Comparison of ENCODE assay signal across 22 cellular contexts in the genomic region with DNA sequence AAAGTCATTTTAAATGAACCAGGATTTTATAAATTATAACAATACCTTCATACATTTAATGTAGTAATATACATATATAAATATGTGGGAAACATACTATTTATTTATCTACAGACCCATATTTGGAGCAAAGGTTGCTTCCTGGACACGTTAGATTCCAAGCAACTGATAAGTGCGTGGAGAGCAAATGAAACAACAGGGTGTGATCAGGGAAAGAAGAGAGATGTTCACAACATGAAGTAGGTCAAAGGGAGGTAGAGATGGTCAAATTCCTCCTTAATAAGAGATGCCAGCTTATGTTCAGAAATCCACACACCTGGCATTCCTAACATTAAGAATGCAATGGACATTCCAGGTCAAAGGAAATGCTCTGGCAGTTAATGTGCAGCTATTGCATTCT. TPM values are rescaled to one million over a fixed set of nuclear protein-coding genes. Genes with fewer than 3 reads are reported as not detected.
A peak's percentile ranks its signal among the peaks of the same experiment; 100 is the strongest.
DNase-seq lines count a peak whose midpoint lies in the region; ATAC-seq, FAIRE-seq and TF ChIP-seq lines count a peak whose summit lies in the region.
"Had no signal": no experiment of that assay in that cellular context is flagged by ENCODE, and none has a peak within 500 bp of the region (broad histone marks: within the 10 kb centered on the region; RNA-seq: fewer than 3 reads in every experiment).

No MANE protein-coding gene starts in this region.

- H3K14ac ChIP-seq in H1 (ENCODE audit: insufficient read length) = no peak overlapping the region
- no peak overlapping the region for H3K14ac ChIP-seq in trophoblast cell (ENCODE audit: low read length)

- POLR2A ChIA-PET in H1 (lab: Charles Lee; ENCODE audit: partially characterized antibody) = no interaction called here

- TF ChIP-seq CTCF in H1 (IDR thresholded peaks at IDR 0.05; ENCODE audit: control extremely low read depth in 1 of 3, insufficient read depth in 1 of 3, low read depth in 1 of 3, low read length in 3 of 3) = no peak

- no peaks in the 10 kb centered on the region for H3K79me1 ChIP-seq in H1 (ENCODE audit: low read depth, low read length)
- no peaks in the 10 kb centered on the region for H3K79me1 ChIP-seq in trophoblast cell (ENCODE audit: low read length)

- H3K4me1 ChIP-seq in H1 (replicated peaks in 1 of 4; ENCODE audit: control insufficient read depth in 3 of 4, insufficient read depth in 4 of 4, low read length in 3 of 4) (no peaks in the 10 kb centered on the region), trophoblast cell (ENCODE audit: control insufficient read depth in 1 of 2, insufficient read depth in 2 of 2, low read length in 2 of 2) (peaks cover 0 to 5% of the 10 kb centered on the region in 2 experiments)
- H3K4me1 ChIP-seq: BLaER1 had no signal

- no peaks in the 10 kb centered on the region for H3K27me3 ChIP-seq in H1 (replicated peaks in 1 of 4; ENCODE audit: control insufficient read depth in 3 of 4, extremely low read depth in 1 of 4, insufficient read depth in 3 of 4, low read length in 3 of 4)
- no peaks in the 10 kb centered on the region for H3K27me3 ChIP-seq in trophoblast cell (ENCODE audit: insufficient read depth, low read length)
- H3K27me3 ChIP-seq: BLaER1 had no signal

- no peak overlapping the region for H3K27ac Mint-ChIP-seq in stimulated activated memory B cell treated with anti-CD40 and anti-IgM and Interleukin-4, amounts not matched to agents 10 μg/mL and 1 μg/mL and 100 μg/mL, for 72 hours
- H3K27ac Mint-ChIP-seq in activated naive CD8-positive, alpha-beta T cell treated with anti-CD3 and anti-CD28 coated beads for 36 hours = no peak overlapping the region
- H3K27ac Mint-ChIP-seq: B cell; CD8-positive, alpha-beta T cell; H9 had no signal

- no peak overlapping the region for H3K9ac ChIP-seq in H1 (replicated peaks in 1 of 4; ENCODE audit: extremely low read depth in 1 of 4, low read depth in 3 of 4, low read length in 3 of 4)
- no peak overlapping the region for H3K9ac ChIP-seq in trophoblast cell (ENCODE audit: low read length)
- H3K9ac ChIP-seq: BLaER1, GM23248 had no signal

- H3K27me3 Mint-ChIP-seq in stimulated activated memory B cell treated with anti-CD40 and anti-IgM and Interleukin-4, amounts not matched to agents 10 μg/mL and 1 μg/mL and 100 μg/mL, for 72 hours = no peaks in the 10 kb centered on the region
- peaks cover 3% of the 10 kb centered on the region for H3K27me3 Mint-ChIP-seq in activated naive CD8-positive, alpha-beta T cell treated with anti-CD3 and anti-CD28 coated beads for 36 hours
- H3K27me3 Mint-ChIP-seq: B cell; CD4-positive, CD25-positive, alpha-beta regulatory T cell had no signal

- no peak overlapping the region for H4K5ac ChIP-seq in H1 (ENCODE audit: insufficient read length, low read depth, low read length)

- H3K9me3 ChIP-seq in H1 (ENCODE audit: insufficient read depth in 2 of 2, low read depth in 1 of 2, low read length in 1 of 2) (no peaks in the 10 kb centered on the region), trophoblast cell (ENCODE audit: insufficient read depth, low read depth, low read length) (no peaks in the 10 kb centered on the region)
- H3K9me3 ChIP-seq: BLaER1, Caco-2 had no signal

- H2BK15ac ChIP-seq in H1 (ENCODE audit: low read length) = 0 out of 2 replicates have a peak overlapping the region, but pooled peaks have one; percentile 38

- no peak overlapping the region for H3K56ac ChIP-seq in H1 (replicated peaks; ENCODE audit: insufficient read length, low read depth, low read length)

- no peak for TF ChIP-seq EP300 in H1 (IDR thresholded peaks at IDR 0.05; ENCODE audit: borderline replicate concordance in 1 of 2, low read depth in 2 of 2, low read length in 2 of 2)

- H3K4me2 ChIP-seq in H1 (ENCODE audit: insufficient read depth in 1 of 2, low read depth in 2 of 2, low read length in 2 of 2) (no peak overlapping the region), trophoblast cell (ENCODE audit: low read length) (no peak overlapping the region)
- H3K4me2 ChIP-seq: BLaER1 had no signal

- ATAC-seq in stimulated activated memory B cell treated with anti-CD40 and anti-IgM and Interleukin-4, amounts not matched to agents 10 μg/mL and 1 μg/mL and 100 μg/mL, for 72 hours = no peak
- ATAC-seq in stimulated activated naive CD8-positive, alpha-beta T cell treated with anti-CD3 and anti-CD28 coated beads, Interleukin-15, Interleukin-2, amounts not matched to agents 100 U/mL and 50 U/mL, for 24 hours = no peak
- ATAC-seq: CD8-positive, alpha-beta T cell; HCT116 had no signal

- H2AFZ ChIP-seq in H1 (ENCODE audit: low read length) (peak overlapping the region; percentile 92), trophoblast cell (ENCODE audit: insufficient read depth, low read length, poor library complexity) (no peak overlapping the region)
- H2AFZ ChIP-seq: GM23248 had no signal

- H3K4me3 ChIP-seq in H1 (ENCODE audit: extremely low read depth in 1 of 4, insufficient read depth in 2 of 4, low read depth in 3 of 4, low read length in 4 of 4) = no peak overlapping the region
- H3K4me3 ChIP-seq in trophoblast cell (ENCODE audit: low read depth, low read length) = no peak overlapping the region
- H3K4me3 ChIP-seq: BLaER1, GM23248 had no signal

- FAIRE-seq in H1 (lab: Jason Lieb, UNC) = no peak
- FAIRE-seq: G401.6, GM12892 had no signal

- H2BK12ac ChIP-seq in H1 (ENCODE audit: low read depth, low read length) (no peak overlapping the region), trophoblast cell (ENCODE audit: low read length) (no peak overlapping the region)

- H3K4me1 Mint-ChIP-seq in stimulated activated memory B cell treated with anti-CD40 and anti-IgM and Interleukin-4, amounts not matched to agents 10 μg/mL and 1 μg/mL and 100 μg/mL, for 72 hours = no peaks in the 10 kb centered on the region
- no peaks in the 10 kb centered on the region for H3K4me1 Mint-ChIP-seq in activated naive CD8-positive, alpha-beta T cell treated with anti-CD3 and anti-CD28 coated beads for 36 hours
- H3K4me1 Mint-ChIP-seq: B cell; CD4-positive, CD25-positive, alpha-beta regulatory T cell had no signal

- no peak overlapping the region for H2BK5ac ChIP-seq in H1 (ENCODE audit: low read depth, low read length)
- no peak overlapping the region for H2BK5ac ChIP-seq in trophoblast cell (ENCODE audit: low read depth, low read length, poor library complexity)

- H3K4me3 Mint-ChIP-seq in stimulated activated memory B cell treated with anti-CD40 and anti-IgM and Interleukin-4, amounts not matched to agents 10 μg/mL and 1 μg/mL and 100 μg/mL, for 72 hours = no peak overlapping the region
- no peak overlapping the region for H3K4me3 Mint-ChIP-seq in activated naive CD8-positive, alpha-beta T cell treated with anti-CD3 and anti-CD28 coated beads for 36 hours
- H3K4me3 Mint-ChIP-seq: B cell; CD4-positive, CD25-positive, alpha-beta regulatory T cell; CD8-positive, alpha-beta T cell; H9 had no signal

- no peaks in the 10 kb centered on the region for H4K20me1 ChIP-seq in H1 (replicated peaks in 1 of 2; ENCODE audit: control insufficient read depth in 1 of 2, insufficient read depth in 2 of 2, low read length in 2 of 2)
- H4K20me1 ChIP-seq: BLaER1 had no signal

- no peak overlapping the region for H3K4ac ChIP-seq in H1 (replicated peaks; ENCODE audit: insufficient read length, low read depth, low read length)
- H3K4ac ChIP-seq in trophoblast cell (ENCODE audit: low read depth, low read length) = no peak overlapping the region

- no peak overlapping the region for H4K8ac ChIP-seq in H1 (ENCODE audit: extremely low read depth, insufficient read depth, low read length)
- no peak overlapping the region for H4K8ac ChIP-seq in trophoblast cell (ENCODE audit: low read depth, low read length)

- H3K9me3 Mint-ChIP-seq in stimulated activated memory B cell treated with anti-CD40 and anti-IgM and Interleukin-4, amounts not matched to agents 10 μg/mL and 1 μg/mL and 100 μg/mL, for 72 hours = no peaks in the 10 kb centered on the region
- H3K9me3 Mint-ChIP-seq in activated naive CD8-positive, alpha-beta T cell treated with anti-CD3 and anti-CD28 coated beads for 36 hours = no peaks in the 10 kb centered on the region
- H3K9me3 Mint-ChIP-seq: CD8-positive, alpha-beta T cell had no signal

- CTCF ChIA-PET in H1 (lab: Charles Lee; ENCODE audit: partially characterized antibody) = interaction anchor here (1.0 to 1.6 kb wide), 2 partner anchors 9 to 108 kb away, joined by 3 read pairs; no protein-coding TSS in a partner anchor

- no peak overlapping the region for H2BK20ac ChIP-seq in H1 (ENCODE audit: low read length)

- TF ChIP-seq RAD21 in H1 (IDR thresholded peaks at IDR 0.05 in 1 of 2, conservative IDR thresholded peaks at IDR 0.05 in 1 of 2; ENCODE audit: low read depth in 2 of 2, low read length in 2 of 2) = no peak

- H4K12ac ChIP-seq in trophoblast cell (ENCODE audit: low read depth, low read length) = no peak overlapping the region

- H3K36me3 ChIP-seq in H1 (ENCODE audit: control insufficient read depth in 2 of 4, insufficient read depth in 4 of 4, low read length in 3 of 4) (no peaks in the 10 kb centered on the region), trophoblast cell (ENCODE audit: control insufficient read depth in 1 of 2, insufficient read depth in 2 of 2, low read length in 2 of 2) (no peaks in the 10 kb centered on the region)
- H3K36me3 ChIP-seq: BLaER1 had no signal

- no peak for TF ChIP-seq POLR2A in H1 (IDR thresholded peaks at IDR 0.05; ENCODE audit: control extremely low read depth in 1 of 2, low read depth in 2 of 2, low read length in 2 of 2)

- DNase-seq in HT-29 (ENCODE audit: low spot score) = peak; percentile 10
- DNase-seq in H1 (ENCODE audit: low read depth in 1 of 2, low spot score in 2 of 2) = no peak
- peak; percentile 4 for DNase-seq in left kidney (ENCODE audit: low read depth, low spot score)
- DNase-seq in trophoblast cell = peak; percentile 58 to 93
- DNase-seq in NCI-H524 treated with DMSO at 0.1 percent for 48 hours (lab: John Stamatoyannopoulos, UW) = no peak
- no peak for DNase-seq in stimulated activated naive CD8-positive, alpha-beta T cell treated with anti-CD3 and anti-CD28 coated beads, Interleukin-15, Interleukin-2, amounts not matched to agents 100 U/mL and 50 U/mL, for 24 hours
- no peak for DNase-seq in activated naive CD8-positive, alpha-beta T cell treated with anti-CD3 and anti-CD28 coated beads for 36 hours
- DNase-seq: Caco-2; CD4-positive, CD25-positive, alpha-beta regulatory T cell; CD8-positive, alpha-beta T cell; DMS153; DND-41; GM23248; H9 had no signal

- H3K79me2 ChIP-seq in H1 (ENCODE audit: control insufficient read depth in 1 of 2, insufficient read depth in 2 of 2, low read length in 2 of 2) (no peaks in the 10 kb centered on the region), trophoblast cell (ENCODE audit: control insufficient read depth, insufficient read depth, low read length, poor library complexity) (no peaks in the 10 kb centered on the region)

- 91% methylated on average over 2 of the region's 2 CpGs; no CpG with 5 or more reads in 1 of the 2 experiments for WGBS in H1 (ENCODE audit: extremely low coverage in 1 of 2, insufficient coverage in 1 of 2, insufficient read length in 1 of 2, insufficient replicate concordance in 2 of 2, low coverage in 1 of 2, low lambda C conversion rate in 2 of 2, missing lambda C conversion rate in 1 of 2), 2 experiments
- WGBS in trophoblast cell (ENCODE audit: extremely low coverage, insufficient coverage, insufficient read length) = no CpG with 5 or more reads among the region's 2 CpGs

- H3K23ac ChIP-seq in H1 (ENCODE audit: insufficient read length) (no peak overlapping the region), trophoblast cell (ENCODE audit: low read length) (no peak overlapping the region)

- H3K27ac ChIP-seq in H1 (ENCODE audit: low read depth, low read length) (no peak overlapping the region), trophoblast cell (ENCODE audit: low read depth, low read length) (no peak overlapping the region)
- H3K27ac ChIP-seq: 22Rv1, BLaER1, C4-2B, GM23248 had no signal

- H3K18ac ChIP-seq in H1 (ENCODE audit: extremely low read depth, low read length) = no peak overlapping the region
- no peak overlapping the region for H3K18ac ChIP-seq in trophoblast cell (ENCODE audit: low read length)

- H2AK5ac ChIP-seq in H1 (ENCODE audit: low read depth, low read length) = no peak overlapping the region
- H2AK5ac ChIP-seq in trophoblast cell (ENCODE audit: low read length) = no peak overlapping the region

- no peaks in the 10 kb centered on the region for H3K23me2 ChIP-seq in H1 (ENCODE audit: low read depth, low read length)

- H4K91ac ChIP-seq in H1 (replicated peaks; ENCODE audit: insufficient read length, low read length) = no peak overlapping the region
- no peak overlapping the region for H4K91ac ChIP-seq in trophoblast cell (ENCODE audit: low read depth, low read length)

- no peaks in the 10 kb centered on the region for H3K36me3 Mint-ChIP-seq in stimulated activated memory B cell treated with anti-CD40 and anti-IgM and Interleukin-4, amounts not matched to agents 10 μg/mL and 1 μg/mL and 100 μg/mL, for 72 hours
- no peaks in the 10 kb centered on the region for H3K36me3 Mint-ChIP-seq in activated naive CD8-positive, alpha-beta T cell treated with anti-CD3 and anti-CD28 coated beads for 36 hours
- H3K36me3 Mint-ChIP-seq: CD8-positive, alpha-beta T cell had no signal

- no peak overlapping the region for H2BK120ac ChIP-seq in H1 (replicated peaks; ENCODE audit: low read depth, low read length)
- H2BK120ac ChIP-seq in trophoblast cell (ENCODE audit: insufficient read depth, low read length, poor library complexity) = no peak overlapping the region

RNA-seq across cellular contexts. Expression of a gene that starts 53.1 kb away (rescaled TPM):
- 18.6 and 33.7 TPM in 2 replicates for total RNA-seq in HT-29 (2014; rRNA removed; shearing (Covaris generic))
- total RNA-seq in H1 (2021; fragmentation: NEBNext Ultra II Directional; extraction: Animal tissue kit (Norgen Biotek cat#: 25700)) = 0.59 and 1.3 TPM in 2 replicates
- 0.49 and 1.1 TPM in 2 replicates for polyA plus RNA-seq in H1 (2011; rRNA removed)
- 0.69 TPM for polyA plus RNA-seq in H1 (2011; cell fraction: cytosol; rRNA removed)
- 0.58 TPM for polyA plus RNA-seq in H1 (2011; cell fraction: nucleus; rRNA removed)
- polyA plus RNA-seq in H1 (2012, experiment 1 of 2) = 0.86 to 2.4 TPM (median 1.5 TPM) in 4 replicates
- polyA plus RNA-seq in H1 (2012, experiment 2 of 2) = 0.28 TPM
- polyA plus RNA-seq in H1 (2013, experiment 1 of 2) = 0.79 TPM
- 0.66 TPM for polyA plus RNA-seq in H1 (2013, experiment 2 of 2)
- polyA minus RNA-seq in H1 (2011; rRNA and poly(A)+ RNA removed) = 0.13 and 0.61 TPM in 2 replicates
- polyA minus RNA-seq in H1 (2011; cell fraction: cytosol; rRNA and poly(A)+ RNA removed) = 1.8 TPM
- 0.30 TPM for polyA minus RNA-seq in H1 (2011; cell fraction: nucleus; rRNA and poly(A)+ RNA removed)
- 144 and 154 TPM in 2 replicates for polyA plus RNA-seq in trophoblast cell (2013)
- total RNA-seq in activated naive CD8-positive, alpha-beta T cell treated with anti-CD3 and anti-CD28 coated beads for 36 hours = 1 to 10 TPM; 6.0 to 6.2 TPM
- total RNA-seq: B cell, GM23248 had no signal
- polyA plus RNA-seq: GM23248 had no signal

Comparison
In these comparisons a context has a peak if more than half of its experiments do, and no peak if none do; other contexts are left out.
1. DNase-seq: peak in HT-29 (single experiment), left kidney (single experiment) and trophoblast cell (2 of 2); none in H1 (0 of 2), NCI-H524 treated with DMSO at 0.1 percent for 48 hours (single experiment), stimulated activated naive CD8-positive, alpha-beta T cell treated with anti-CD3 and anti-CD28 coated beads, Interleukin-15, Interleukin-2, amounts not matched to agents 100 U/mL and 50 U/mL, for 24 hours (single experiment) and activated naive CD8-positive, alpha-beta T cell treated with anti-CD3 and anti-CD28 coated beads for 36 hours (single experiment).